ENCODE assay signal across 7 cellular contexts in the genomic region with DNA sequence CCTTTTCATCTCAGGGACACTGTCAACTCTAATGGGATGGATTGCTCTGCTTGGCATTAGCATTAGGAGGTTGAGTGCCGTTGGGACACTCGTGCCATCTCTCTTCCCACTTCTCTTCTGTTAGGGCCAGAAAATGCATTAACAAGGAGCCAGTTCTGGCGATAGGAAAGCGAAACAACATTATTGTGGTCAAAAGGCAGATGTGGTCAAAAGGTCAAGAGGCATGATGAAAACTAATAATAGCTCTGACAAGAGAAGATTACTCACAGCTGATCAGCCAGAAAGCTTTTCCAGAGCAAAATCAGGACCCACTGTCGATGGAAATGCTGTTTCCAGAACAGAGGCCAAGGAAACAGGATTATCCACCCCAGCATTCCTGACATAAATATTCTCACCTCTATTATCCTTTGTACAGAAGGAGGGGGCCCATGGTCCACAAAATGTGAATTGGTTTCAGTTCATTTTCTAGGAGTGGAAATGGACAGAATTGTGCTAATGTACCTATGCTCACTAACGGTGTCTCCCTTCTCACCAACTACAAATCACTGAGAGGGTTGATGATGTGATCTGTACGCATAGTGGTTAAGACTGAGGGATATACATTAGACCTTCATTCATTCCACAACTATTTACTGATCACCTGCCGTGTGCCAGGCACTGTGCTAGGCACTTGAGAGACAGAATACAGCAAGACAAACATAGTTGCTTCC.
DNase-seq lines count a peak whose midpoint lies in the region; ATAC-seq and TF ChIP-seq lines count a peak whose summit lies in the region.

No MANE protein-coding gene starts in this region.

- no peaks in the 10 kb centered on the region for H3K27me3 ChIP-seq in adipocyte (replicated peaks; ENCODE audit: control insufficient read depth, insufficient read depth, low read length)
- no peaks in the 10 kb centered on the region for H3K27me3 ChIP-seq in suprapubic skin
- H3K27me3 ChIP-seq in transverse colon = no peaks in the 10 kb centered on the region

- H3K27ac ChIP-seq in caudate nucleus (ENCODE audit: low read depth, low read length) (no peak overlapping the region), suprapubic skin (no peak overlapping the region), transverse colon (no peak overlapping the region)

- 68% methylated on average over 8 of the region's 8 CpGs for WGBS in suprapubic skin
- WGBS in transverse colon (ENCODE audit: low coverage in 1 of 2), 2 donors = 59 to 63% methylated on average over 5 to 8 of the region's 8 CpGs

- peak; percentile 82 for ATAC-seq in GM18909 (IDR thresholded peaks at IDR 0.05; ENCODE audit: poor library complexity, unreplicated experiment)
- peak; percentile 61 for ATAC-seq in HG02973 (IDR thresholded peaks at IDR 0.05; ENCODE audit: unreplicated experiment)

- in situ Hi-C loops in transverse colon (cut with MboI; ENCODE audit: low pct_ligation_motif_present in 1 of 4, low pct_unique_long_range_greater_than_20kb in 1 of 4, low sequenced_read_pairs in 3 of 4) = no loop called here

- TF ChIP-seq CTCF in suprapubic skin (IDR thresholded peaks at IDR 0.05) (no peak), transverse colon (IDR thresholded peaks at IDR 0.05) (no peak)

- TF ChIP-seq EP300 in suprapubic skin (IDR thresholded peaks at IDR 0.05) (no peak), transverse colon (IDR thresholded peaks at IDR 0.05; ENCODE audit: low read depth) (no peak)

- peak overlapping the region; percentile 3 for H3K4me3 ChIP-seq in adipocyte (ENCODE audit: low read length)
- H3K4me3 ChIP-seq in skeletal muscle cell (ENCODE audit: low read depth, low read length) = no peak overlapping the region
- no peak overlapping the region for H3K4me3 ChIP-seq in suprapubic skin
- H3K4me3 ChIP-seq in transverse colon = no peak overlapping the region

- no peaks in the 10 kb centered on the region for H3K9me3 ChIP-seq in adipocyte (ENCODE audit: control insufficient read depth, low read length)
- no peaks in the 10 kb centered on the region for H3K9me3 ChIP-seq in suprapubic skin
- H3K9me3 ChIP-seq in transverse colon = no peaks in the 10 kb centered on the region

- DNase-seq in adipocyte (ENCODE audit: low read depth) (peak; percentile 19), skeletal muscle cell (ENCODE audit: low read depth) (peak; percentile 61), caudate nucleus (lab: John Stamatoyannopoulos, UW) (no peak), suprapubic skin (ENCODE audit: low spot score in 2 of 2) (no peak), transverse colon (no peak)

- TF ChIP-seq POLR2A in suprapubic skin (IDR thresholded peaks at IDR 0.05) (no peak), transverse colon (IDR thresholded peaks at IDR 0.05) (no peak)

- peaks cover 43% of the 10 kb centered on the region for H3K4me1 ChIP-seq in adipocyte (ENCODE audit: control insufficient read depth, insufficient read depth, low read length)
- no peaks in the 10 kb centered on the region for H3K4me1 ChIP-seq in suprapubic skin
- H3K4me1 ChIP-seq in transverse colon = no peaks in the 10 kb centered on the region

- H3K36me3 ChIP-seq in adipocyte (ENCODE audit: control insufficient read depth, insufficient read depth, low read length, severe bottlenecking) (no peaks in the 10 kb centered on the region), suprapubic skin (no peaks in the 10 kb centered on the region), transverse colon (no peaks in the 10 kb centered on the region)

- intact Hi-C loops in transverse colon (cut with DNase I; ENCODE audit: low total_unique reads) = no loop called here

- no peak overlapping the region for H3K9ac ChIP-seq in adipocyte (ENCODE audit: low read length)

Comparison
In these comparisons a context has a peak if more than half of its experiments do, and no peak if none do; other contexts are left out.
1. DNase-seq: peak in adipocyte (single experiment) and skeletal muscle cell (single experiment); none in caudate nucleus (0 of 61), suprapubic skin (0 of 2) and transverse colon (single experiment).